1 cellular context compared by ENCODE assay signal in genomic region chr3:15332405-15333098, GRCh38.
TF ChIP-seq lines count a peak whose summit lies in the region.

TSS of gene SH3BP5 (minus strand) at chr3:15332586. CDS start at chr3:15332408, 178 bp downstream.

TF ChIP-seq in K562, 482 proteins besides CTCF, POLR2A, EP300 and RAD21 (continued from another document):
- TF ChIP-seq, protein P1, sequence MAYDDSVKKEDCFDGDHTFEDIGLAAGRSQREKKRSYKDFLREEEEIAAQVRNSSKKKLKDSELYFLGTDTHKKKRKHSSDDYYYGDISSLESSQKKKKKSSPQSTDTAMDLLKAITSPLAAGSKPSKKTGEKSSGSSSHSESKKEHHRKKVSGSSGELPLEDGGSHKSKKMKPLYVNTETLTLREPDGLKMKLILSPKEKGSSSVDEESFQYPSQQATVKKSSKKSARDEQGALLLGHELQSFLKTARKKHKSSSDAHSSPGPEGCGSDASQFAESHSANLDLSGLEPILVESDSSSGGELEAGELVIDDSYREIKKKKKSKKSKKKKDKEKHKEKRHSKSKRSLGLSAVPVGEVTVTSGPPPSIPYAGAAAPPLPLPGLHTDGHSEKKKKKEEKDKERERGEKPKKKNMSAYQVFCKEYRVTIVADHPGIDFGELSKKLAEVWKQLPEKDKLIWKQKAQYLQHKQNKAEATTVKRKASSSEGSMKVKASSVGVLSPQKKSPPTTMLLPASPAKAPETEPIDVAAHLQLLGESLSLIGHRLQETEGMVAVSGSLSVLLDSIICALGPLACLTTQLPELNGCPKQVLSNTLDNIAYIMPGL (CRISPR knock-in tag; IDR thresholded peaks at IDR 0.05) = 0 out of 2 replicates have a peak, but pooled peaks have one; percentile 9
- TF ChIP-seq ZNF830 (CRISPR knock-in tag; IDR thresholded peaks at IDR 0.05) (0 out of 2 replicates have a peak, but pooled peaks have one; percentile 14), DPF2 (IDR thresholded peaks at IDR 0.05) (peak; percentile 47; the same call in 1 of the 2 replicates), SMAD4 (CRISPR knock-in tag; conservative IDR thresholded peaks at IDR 0.05) (peak; percentile 58), TBP (optimal IDR thresholded peaks at IDR 0.05; ENCODE audit: low read depth, low read length) (peak; percentile 71), FOS (IDR thresholded peaks at IDR 0.05; ENCODE audit: extremely low read depth, insufficient read length) (no peak), CREM (IDR thresholded peaks at IDR 0.05; ENCODE audit: low read depth) (peak; percentile 33; the same call in 1 of the 2 replicates), FOSL1 (tag; conservative IDR thresholded peaks at IDR 0.05) (peak; percentile 57; the same call in 1 of the 2 replicates), ZNF644 (tag; IDR thresholded peaks at IDR 0.05; ENCODE audit: low read depth) (no peak), HMGN3 (IDR thresholded peaks at IDR 0.05; ENCODE audit: borderline replicate concordance, extremely low read depth, insufficient read length, low read depth, low read length) (peak; percentile 61), ZNF282 (CRISPR knock-in tag; IDR thresholded peaks at IDR 0.05) (no peak), ZBTB1 (CRISPR knock-in tag; IDR thresholded peaks at IDR 0.05; ENCODE audit: borderline replicate concordance, low read depth) (0 out of 2 replicates have a peak, but pooled peaks have one; percentile 48), PURB (CRISPR knock-in tag; IDR thresholded peaks at IDR 0.05; ENCODE audit: low read depth) (no peak), TRIM24 (IDR thresholded peaks at IDR 0.05) (no peak)
- TF ChIP-seq, protein P2, sequence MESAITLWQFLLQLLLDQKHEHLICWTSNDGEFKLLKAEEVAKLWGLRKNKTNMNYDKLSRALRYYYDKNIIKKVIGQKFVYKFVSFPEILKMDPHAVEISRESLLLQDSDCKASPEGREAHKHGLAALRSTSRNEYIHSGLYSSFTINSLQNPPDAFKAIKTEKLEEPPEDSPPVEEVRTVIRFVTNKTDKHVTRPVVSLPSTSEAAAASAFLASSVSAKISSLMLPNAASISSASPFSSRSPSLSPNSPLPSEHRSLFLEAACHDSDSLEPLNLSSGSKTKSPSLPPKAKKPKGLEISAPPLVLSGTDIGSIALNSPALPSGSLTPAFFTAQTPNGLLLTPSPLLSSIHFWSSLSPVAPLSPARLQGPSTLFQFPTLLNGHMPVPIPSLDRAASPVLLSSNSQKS (CRISPR knock-in tag; IDR thresholded peaks at IDR 0.05) = no peak
